10 cellular contexts compared by ENCODE assay signal in the genomic region with DNA sequence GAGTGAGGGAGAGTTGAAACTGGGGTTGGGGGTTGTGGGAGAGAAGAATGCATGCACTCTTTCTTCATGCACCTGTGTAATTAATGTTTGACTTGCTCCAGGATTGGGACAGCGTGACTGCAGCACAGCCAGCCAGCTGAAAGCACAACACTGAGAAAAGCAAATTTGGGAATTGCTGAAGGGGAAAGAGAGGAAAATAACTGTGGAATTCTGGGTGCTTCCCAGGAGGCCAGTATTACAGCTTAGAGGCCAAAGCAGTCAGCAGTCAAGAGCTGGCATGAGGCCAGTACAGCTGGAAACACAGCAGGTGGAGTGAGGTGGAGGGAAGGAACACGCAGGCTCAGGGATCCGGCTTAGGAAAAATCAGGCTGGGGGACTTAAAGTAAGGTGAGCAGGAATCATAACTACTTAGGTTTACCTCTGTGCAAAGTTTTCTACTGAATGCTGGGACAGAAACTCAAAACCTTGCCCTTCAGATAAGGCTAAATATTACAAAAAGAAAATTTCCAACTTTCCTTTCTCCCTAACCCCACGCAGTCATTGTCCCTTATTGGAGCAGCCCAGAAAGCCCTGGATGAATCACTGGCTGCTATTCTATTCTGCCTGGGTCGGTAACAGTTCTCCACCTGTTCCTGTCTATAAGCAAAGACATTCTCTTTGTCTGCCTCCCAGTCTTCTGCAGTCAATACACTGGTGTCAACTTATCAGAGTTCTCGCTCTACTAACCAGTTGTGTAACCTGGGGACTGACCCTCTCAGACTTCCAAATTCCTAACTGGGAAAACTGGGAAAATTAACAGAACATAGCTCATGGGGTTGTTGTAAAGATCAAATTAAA.
DNase-seq lines count a peak whose midpoint lies in the region; ATAC-seq and TF ChIP-seq lines count a peak whose summit lies in the region.
"Had no signal": no experiment of that assay in that cellular context is flagged by ENCODE, and none has a peak within 500 bp of the region (broad histone marks: within the 10 kb centered on the region; RNA-seq: fewer than 3 reads in every experiment).

No MANE protein-coding gene starts in this region.

- TF ChIP-seq POLR2A in heart left ventricle (IDR thresholded peaks at IDR 0.05): no peak

- intact Hi-C loops in heart left ventricle (cut with DNase I): no loop called here

- no peaks in the 10 kb centered on the region for H3K36me3 ChIP-seq in heart left ventricle
- no peaks in the 10 kb centered on the region for H3K36me3 ChIP-seq in effector memory CD4-positive, alpha-beta T cell (ENCODE audit: control insufficient read depth, insufficient read depth, low read length)

- no peaks in the 10 kb centered on the region for H3K27me3 ChIP-seq in heart left ventricle
- no peaks in the 10 kb centered on the region for H3K27me3 ChIP-seq in effector memory CD4-positive, alpha-beta T cell (replicated peaks; ENCODE audit: control insufficient read depth, insufficient read depth, low read length, poor library complexity, severe bottlenecking)

- ATAC-seq in heart left ventricle: peak in 3 of 4 donors; percentile 49 to 69 (median 68)

- peak; percentile 26 for DNase-seq in HT-29 (ENCODE audit: low spot score)
- peak; percentile 89 for DNase-seq in NCI-H69 (lab: John Stamatoyannopoulos, UW)
- peak in 4 of 5 donors; percentile 50 to 71 (median 56) for DNase-seq in heart left ventricle
- peak; percentile 36 for DNase-seq in retinal pigment epithelial cell (ENCODE audit: low read depth)
- DNase-seq in SK-N-DZ (ENCODE audit: low spot score): no peak
- DNase-seq in effector memory CD4-positive, alpha-beta T cell: no peak
- no peak for DNase-seq in MV-4-11 (lab: John Stamatoyannopoulos, UW)
- no peak for DNase-seq in epidermal melanocyte (ENCODE audit: insufficient read length, low spot score)
- DNase-seq: activated CD8-positive, alpha-beta memory T cell treated with anti-CD3 and anti-CD28 coated beads for 24 hours; DND-41 had no signal

- 43 to 48% (median 45%) methylated on average over 6 of the region's 6 CpGs for WGBS in heart left ventricle, 4 donors

- TF ChIP-seq CTCF in heart left ventricle (IDR thresholded peaks at IDR 0.05) (no peak), retinal pigment epithelial cell (conservative IDR thresholded peaks at IDR 0.05; ENCODE audit: low read depth, low read length) (no peak)

- no peak overlapping the region for H3K27ac ChIP-seq in heart left ventricle
- H3K27ac ChIP-seq in effector memory CD4-positive, alpha-beta T cell (ENCODE audit: insufficient read depth, low read length, poor library complexity, severe bottlenecking): no peak overlapping the region

- H3K9me3 ChIP-seq in heart left ventricle: peaks cover 0 to 4% (median 0%) of the 10 kb centered on the region in 12 donors
- no peaks in the 10 kb centered on the region for H3K9me3 ChIP-seq in effector memory CD4-positive, alpha-beta T cell (ENCODE audit: control insufficient read depth, low read length)

- no peak overlapping the region for H3K4me3 ChIP-seq in heart left ventricle
- H3K4me3 ChIP-seq in retinal pigment epithelial cell (ENCODE audit: low read length): no peak overlapping the region
- H3K4me3 ChIP-seq in effector memory CD4-positive, alpha-beta T cell (ENCODE audit: insufficient read depth, low read depth, low read length, poor library complexity, severe bottlenecking): no peak overlapping the region

- peaks cover 0 to 45% (median 11%) of the 10 kb centered on the region in 12 donors for H3K4me1 ChIP-seq in heart left ventricle
- no peaks in the 10 kb centered on the region for H3K4me1 ChIP-seq in effector memory CD4-positive, alpha-beta T cell (ENCODE audit: control insufficient read depth, insufficient read depth, low read length, poor library complexity, severe bottlenecking)

Comparison
In these comparisons a context has a peak if more than half of its experiments do, and no peak if none do; other contexts are left out.
1. DNase-seq: peak in HT-29 (single experiment), NCI-H69 (single experiment), heart left ventricle (4 of 5) and retinal pigment epithelial cell (single experiment); none in SK-N-DZ (single experiment), effector memory CD4-positive, alpha-beta T cell (0 of 3), MV-4-11 (single experiment) and epidermal melanocyte (single experiment).